ENCODE assay signal across 16 cellular contexts in the genomic region with DNA sequence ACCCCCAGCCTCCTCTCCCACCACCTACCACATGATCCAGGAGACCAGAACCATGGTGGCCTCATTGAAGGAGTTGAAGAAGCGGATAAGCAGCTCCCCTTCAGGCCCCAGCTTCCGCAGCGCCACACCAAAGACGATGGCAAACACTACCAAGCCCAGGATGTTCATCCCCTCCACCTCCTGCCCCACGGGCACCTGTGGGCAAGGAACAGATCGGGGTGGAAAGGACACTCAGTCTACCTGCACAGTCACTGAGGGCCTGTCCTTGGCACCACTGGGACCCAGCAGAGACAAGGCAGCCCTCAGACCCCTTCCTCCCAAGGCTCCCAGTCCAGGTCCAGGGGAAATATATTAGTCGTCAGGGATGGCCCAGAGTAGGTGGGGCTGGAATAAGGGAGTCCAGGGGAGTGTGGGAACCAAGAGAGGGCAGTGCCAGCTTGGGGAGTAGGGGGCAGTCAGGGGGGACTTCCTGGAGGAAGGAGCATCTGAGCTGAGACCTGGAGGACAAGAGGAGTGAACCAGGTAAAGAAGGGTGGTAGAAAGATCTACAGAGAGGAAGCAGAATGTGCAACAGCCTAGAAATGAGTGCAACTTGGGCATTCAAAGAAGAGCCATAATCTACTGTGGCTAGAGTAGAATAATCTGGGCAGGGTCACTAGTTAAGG. TPM values are rescaled to one million over a fixed set of nuclear protein-coding genes. Genes with fewer than 3 reads are reported as not detected.
DNase-seq lines count a peak whose midpoint lies in the region; ATAC-seq and TF ChIP-seq lines count a peak whose summit lies in the region.
"Had no signal": no experiment of that assay in that cellular context is flagged by ENCODE, and none has a peak within 500 bp of the region (broad histone marks: within the 10 kb centered on the region; RNA-seq: fewer than 3 reads in every experiment).

No MANE protein-coding gene starts in this region.

- H2AFZ ChIP-seq in SK-N-SH (ENCODE audit: low read depth), result no peak overlapping the region

- no peak overlapping the region for H3K9ac ChIP-seq in SK-N-SH

- DNase-seq in CD4-positive, CD25-positive, alpha-beta regulatory T cell, result no peak
- DNase-seq in H7 (peak; percentile 17), mesothelial cell of epicardium (ENCODE audit: low spot score in 2 of 2, unreplicated experiment in 2 of 2) (no peak), GM10266 (ENCODE audit: extremely low spot score) (no peak), DMS114 treated with DMSO at 0.1 percent for 48 hours (lab: John Stamatoyannopoulos, UW; ENCODE audit: unreplicated experiment) (no peak), SK-N-SH (no peak)
- DNase-seq in activated naive CD4-positive, alpha-beta T cell treated with anti-CD3 and anti-CD28 coated beads, Interleukin-2, amount 50 U/mL, for 72 hours (ENCODE audit: low spot score in 2 of 2), result no peak
- DNase-seq: DMS153; heart left ventricle; left colon; naive thymus-derived CD8-positive, alpha-beta T cell; NCI-H1092; NCI-H226 had no signal

- H3K4me3 Mint-ChIP-seq in CD4-positive, CD25-positive, alpha-beta regulatory T cell, result peak overlapping the region in 2 of 4 donors; percentile 38 to 100
- H3K4me3 Mint-ChIP-seq in mesothelial cell of epicardium, result no peak overlapping the region
- H3K4me3 Mint-ChIP-seq: naive thymus-derived CD8-positive, alpha-beta T cell had no signal

- POLR2A ChIA-PET in SK-N-SH (lab: Yijun Ruan, JAX), result interaction anchor here (0.7 kb wide), 1 partner anchor 462 kb away, joined by 3 read pairs; no protein-coding TSS in a partner anchor

- no peak overlapping the region for H3K27ac ChIP-seq in CD4-positive, CD25-positive, alpha-beta regulatory T cell (ENCODE audit: insufficient read depth, low read length, poor library complexity, severe bottlenecking)
- no peak overlapping the region for H3K27ac ChIP-seq in SK-N-SH (ENCODE audit: low read depth in 2 of 2, low read length in 1 of 2)
- H3K27ac ChIP-seq: heart left ventricle had no signal

- peaks cover 39% of the 10 kb centered on the region for H3K4me1 ChIP-seq in CD4-positive, CD25-positive, alpha-beta regulatory T cell (ENCODE audit: control insufficient read depth, insufficient read depth, low read length, poor library complexity, severe bottlenecking)
- peaks cover 18 to 30% of the 10 kb centered on the region in 2 experiments; a peak in 3 of 4 replicates for H3K4me1 ChIP-seq in SK-N-SH (ENCODE audit: control insufficient read depth in 1 of 2, insufficient read depth in 2 of 2, low read depth in 1 of 2, low read length in 1 of 2)

- no peaks in the 10 kb centered on the region for H3K9me3 ChIP-seq in CD4-positive, CD25-positive, alpha-beta regulatory T cell (ENCODE audit: control insufficient read depth in 2 of 2, low read length in 2 of 2)
- H3K9me3 ChIP-seq in SK-N-SH, result no peaks in the 10 kb centered on the region
- H3K9me3 ChIP-seq: heart left ventricle, tibial nerve had no signal

- peaks cover 12% of the 10 kb centered on the region; the same call in 1 of the 2 replicates for H4K20me1 ChIP-seq in SK-N-SH (ENCODE audit: insufficient read depth)

- no peaks in the 10 kb centered on the region for H3K9me2 ChIP-seq in SK-N-SH

- H3F3A ChIP-seq in SK-N-SH (replicated peaks; ENCODE audit: insufficient read depth), result peaks cover 22% of the 10 kb centered on the region

- CTCF ChIA-PET in SK-N-SH (lab: Yijun Ruan, JAX), result interaction anchor here (0.9 to 3.5 kb wide), 2 partner anchors 16 to 58 kb away, joined by 3 to 18 read pairs; no protein-coding TSS in a partner anchor

- TF ChIP-seq CTCF in mesothelial cell of epicardium (IDR thresholded peaks at IDR 0.05; ENCODE audit: unreplicated experiment) (no peak), GM10266 (IDR thresholded peaks at IDR 0.05; ENCODE audit: control insufficient read depth, insufficient read depth, low read depth, missing control alignments) (no peak), SK-N-SH (IDR thresholded peaks at IDR 0.05) (no peak)

- no peaks in the 10 kb centered on the region for H3K27me3 ChIP-seq in CD4-positive, CD25-positive, alpha-beta regulatory T cell (ENCODE audit: control insufficient read depth, insufficient read depth, low read length)
- H3K27me3 ChIP-seq in H7 (ENCODE audit: control insufficient read depth, insufficient read depth, low read length), result no peaks in the 10 kb centered on the region
- no peaks in the 10 kb centered on the region for H3K27me3 ChIP-seq in SK-N-SH (ENCODE audit: insufficient read depth)
- H3K27me3 ChIP-seq: tibial nerve had no signal

- H3K4me2 ChIP-seq in SK-N-SH, result no peak overlapping the region

- no peak for ATAC-seq in CD4-positive, CD25-positive, alpha-beta regulatory T cell (ENCODE audit: low read depth in 2 of 2)
- ATAC-seq in activated naive CD4-positive, alpha-beta T cell treated with anti-CD3 and anti-CD28 coated beads, Interleukin-2, amount 50 U/mL, for 72 hours, result no peak
- ATAC-seq in GM21528 (IDR thresholded peaks at IDR 0.05; ENCODE audit: low FRiP score, unreplicated experiment), result no peak
- ATAC-seq: heart left ventricle; left colon; naive thymus-derived CD8-positive, alpha-beta T cell had no signal

- H3K4me3 ChIP-seq in CD4-positive, CD25-positive, alpha-beta regulatory T cell (ENCODE audit: low read depth, low read length), result no peak overlapping the region
- H3K4me3 ChIP-seq in H7 (ENCODE audit: insufficient read depth, low read depth, low read length) (no peak overlapping the region), SK-N-SH (ENCODE audit: low read depth in 2 of 2, low read length in 1 of 2) (no peak overlapping the region)
- H3K4me3 ChIP-seq: heart left ventricle, skin epidermis, tibial nerve had no signal

- peaks cover 37% of the 10 kb centered on the region for H3K36me3 ChIP-seq in CD4-positive, CD25-positive, alpha-beta regulatory T cell (ENCODE audit: control insufficient read depth, insufficient read depth, low read length)
- H3K36me3 ChIP-seq in H7 (replicated peaks; ENCODE audit: control insufficient read depth, insufficient read depth, low read length) (peaks cover 51% of the 10 kb centered on the region), SK-N-SH (replicated peaks in 1 of 2; ENCODE audit: control insufficient read depth in 1 of 2, insufficient read depth in 2 of 2, low read length in 1 of 2) (peaks cover 14 to 40% of the 10 kb centered on the region in 2 experiments)

- H3K27me3 Mint-ChIP-seq in CD4-positive, CD25-positive, alpha-beta regulatory T cell, result no peaks in the 10 kb centered on the region
- no peaks in the 10 kb centered on the region for H3K27me3 Mint-ChIP-seq in mesothelial cell of epicardium (ENCODE audit: low read depth)
- H3K27me3 Mint-ChIP-seq: naive thymus-derived CD8-positive, alpha-beta T cell had no signal

- peaks cover 6 to 49% (median 29%) of the 10 kb centered on the region in 4 donors for H3K4me1 Mint-ChIP-seq in CD4-positive, CD25-positive, alpha-beta regulatory T cell
- H3K4me1 Mint-ChIP-seq in mesothelial cell of epicardium, result peaks cover 46% of the 10 kb centered on the region

- peak overlapping the region in 2 of 3 donors; percentile 71 to 83 for H3K27ac Mint-ChIP-seq in CD4-positive, CD25-positive, alpha-beta regulatory T cell
- peak overlapping the region; percentile 98 to 99 for H3K27ac Mint-ChIP-seq in activated naive CD4-positive, alpha-beta T cell treated with anti-CD3 and anti-CD28 coated beads, Interleukin-2, amount 50 U/mL, for 72 hours
- peak overlapping the region; percentile 71 for H3K27ac Mint-ChIP-seq in mesothelial cell of epicardium

- TF ChIP-seq RAD21 in SK-N-SH (IDR thresholded peaks at IDR 0.05; ENCODE audit: low read length), result no peak

- H3K36me3 Mint-ChIP-seq in CD4-positive, CD25-positive, alpha-beta regulatory T cell, result peaks cover 18% of the 10 kb centered on the region
- H3K36me3 Mint-ChIP-seq in activated naive CD4-positive, alpha-beta T cell treated with anti-CD3 and anti-CD28 coated beads, Interleukin-2, amount 50 U/mL, for 72 hours, result peaks cover 60 to 74% of the 10 kb centered on the region in 2 donors
- H3K36me3 Mint-ChIP-seq in mesothelial cell of epicardium, result peaks cover 20% of the 10 kb centered on the region

- TF ChIP-seq EP300 in SK-N-SH (IDR thresholded peaks at IDR 0.05; ENCODE audit: borderline replicate concordance in 1 of 2, low read depth in 1 of 2, low read length in 1 of 2), result no peak

- H3K79me2 ChIP-seq in SK-N-SH (ENCODE audit: insufficient read depth), result peaks cover 66% of the 10 kb centered on the region

- 98% methylated on average over 4 of the region's 7 CpGs for WGBS in SK-N-SH (ENCODE audit: low lambda C conversion rate)

- no peaks in the 10 kb centered on the region for H3K9me3 Mint-ChIP-seq in CD4-positive, CD25-positive, alpha-beta regulatory T cell
- no peaks in the 10 kb centered on the region for H3K9me3 Mint-ChIP-seq in activated naive CD4-positive, alpha-beta T cell treated with anti-CD3 and anti-CD28 coated beads, Interleukin-2, amount 50 U/mL, for 72 hours
- no peaks in the 10 kb centered on the region for H3K9me3 Mint-ChIP-seq in mesothelial cell of epicardium
- H3K9me3 Mint-ChIP-seq: naive thymus-derived CD8-positive, alpha-beta T cell had no signal

RNA-seq across cellular contexts. Expression of gene SLC1A5, which starts 5.9 kb away (rescaled TPM):
- total RNA-seq in CD4-positive, CD25-positive, alpha-beta regulatory T cell, result 23.9 TPM
- 10 to 100 TPM; 23.6 to 28.8 (median 27.2) TPM for polyA plus RNA-seq in CD4-positive, CD25-positive, alpha-beta regulatory T cell
- 156 and 203 TPM in 2 replicates for total RNA-seq in H7 (2014; rRNA removed; shearing (Covaris generic))
- 100 to 1,000 TPM in 1 of 2 donors, 10 to 100 TPM in 1; 99.3 to 159 TPM for total RNA-seq in activated naive CD4-positive, alpha-beta T cell treated with anti-CD3 and anti-CD28 coated beads, Interleukin-2, amount 50 U/mL, for 72 hours
- total RNA-seq in mesothelial cell of epicardium, result 45.3 to 49.3 TPM (median 48.4 TPM) in 3 replicates
- polyA plus RNA-seq in SK-N-SH (2012; rRNA removed), result 76.7 and 80.4 TPM in 2 replicates
- polyA plus RNA-seq in SK-N-SH (2012; cell fraction: cytosol; rRNA removed), result 38.6 and 52.9 TPM in 2 replicates
- 59.2 and 69.9 TPM in 2 replicates for polyA plus RNA-seq in SK-N-SH (2012; cell fraction: nucleus; rRNA removed)

RNA-seq across cellular contexts. Expression of gene STRN4, which starts 36.2 kb away (rescaled TPM):
- total RNA-seq in CD4-positive, CD25-positive, alpha-beta regulatory T cell, result 121 TPM
- 10 to 100 TPM; 11.9 to 16.7 (median 15.0) TPM for polyA plus RNA-seq in CD4-positive, CD25-positive, alpha-beta regulatory T cell
- 169 and 188 TPM in 2 replicates for total RNA-seq in H7 (2014; rRNA removed; shearing (Covaris generic))
- 100 to 1,000 TPM in 1 of 2 donors, 10 to 100 TPM in 1; 67.3 to 117 TPM for total RNA-seq in activated naive CD4-positive, alpha-beta T cell treated with anti-CD3 and anti-CD28 coated beads, Interleukin-2, amount 50 U/mL, for 72 hours
- 122 to 126 TPM (median 124 TPM) in 3 replicates for total RNA-seq in mesothelial cell of epicardium
- 73.1 and 92.8 TPM in 2 replicates for polyA plus RNA-seq in SK-N-SH (2012; rRNA removed)
- 53.2 and 65.2 TPM in 2 replicates for polyA plus RNA-seq in SK-N-SH (2012; cell fraction: cytosol; rRNA removed)
- 174 and 181 TPM in 2 replicates for polyA plus RNA-seq in SK-N-SH (2012; cell fraction: nucleus; rRNA removed)

RNA-seq across cellular contexts. Expression of gene FKRP, which starts 36.6 kb away (rescaled TPM):
- total RNA-seq in CD4-positive, CD25-positive, alpha-beta regulatory T cell, result 18.7 TPM
- 1 to 10 TPM; 2.7 to 4.9 (median 3.5) TPM for polyA plus RNA-seq in CD4-positive, CD25-positive, alpha-beta regulatory T cell
- total RNA-seq in H7 (2014; rRNA removed; shearing (Covaris generic)), result 15.8 and 22.4 TPM in 2 replicates
- total RNA-seq in activated naive CD4-positive, alpha-beta T cell treated with anti-CD3 and anti-CD28 coated beads, Interleukin-2, amount 50 U/mL, for 72 hours, result 1 to 10 TPM; 2.8 to 9.7 TPM
- total RNA-seq in mesothelial cell of epicardium, result 34.3 to 40.6 TPM (median 37.0 TPM) in 3 replicates
- 30.4 and 37.3 TPM in 2 replicates for polyA plus RNA-seq in SK-N-SH (2012; rRNA removed)
- 17.3 and 24.0 TPM in 2 replicates for polyA plus RNA-seq in SK-N-SH (2012; cell fraction: cytosol; rRNA removed)
- 89.1 and 93.7 TPM in 2 replicates for polyA plus RNA-seq in SK-N-SH (2012; cell fraction: nucleus; rRNA removed)
